ENCODE assay signal across 1 cellular context in the genomic region with DNA sequence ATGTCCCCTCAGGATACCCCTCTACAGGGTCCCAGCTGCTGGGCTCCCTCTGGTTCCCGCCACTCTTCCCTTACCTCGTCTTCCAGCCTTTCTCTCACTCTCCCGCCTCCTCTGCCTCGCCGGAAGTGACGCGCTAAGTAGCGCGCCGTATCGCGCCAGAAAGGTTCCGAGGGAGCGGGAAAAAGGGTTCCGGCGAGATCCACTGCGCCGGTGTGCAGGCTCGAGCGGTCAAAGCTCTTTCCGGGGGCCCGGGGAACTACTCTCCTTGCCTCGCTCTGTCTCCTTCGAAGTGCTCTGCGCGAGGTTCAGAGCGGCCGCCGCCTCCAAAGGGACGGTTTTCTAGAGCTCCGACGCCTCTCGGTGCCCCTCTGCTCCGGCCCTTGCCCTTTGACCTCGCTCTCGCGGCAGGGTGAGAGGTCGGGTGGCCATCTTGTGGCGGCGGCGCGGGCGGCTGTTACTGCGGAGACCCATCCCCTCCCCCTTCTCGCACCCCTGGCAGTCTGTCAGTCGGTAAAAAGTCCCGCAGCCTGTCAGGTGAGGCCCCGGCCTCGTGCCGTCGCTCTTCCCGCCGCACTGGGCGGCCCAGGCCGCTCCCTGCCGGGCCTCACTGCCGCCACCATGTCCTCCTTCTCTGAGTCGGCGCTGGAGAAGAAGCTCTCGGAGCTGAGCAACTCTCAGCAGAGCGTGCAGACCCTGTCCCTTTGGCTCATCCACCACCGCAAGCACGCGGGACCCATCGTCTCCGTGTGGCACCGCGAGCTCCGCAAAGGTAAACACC.
A peak's percentile ranks its signal among the peaks of the same experiment; 100 is the strongest.
TF ChIP-seq lines count a peak whose summit lies in the region.

A gene with protein sequence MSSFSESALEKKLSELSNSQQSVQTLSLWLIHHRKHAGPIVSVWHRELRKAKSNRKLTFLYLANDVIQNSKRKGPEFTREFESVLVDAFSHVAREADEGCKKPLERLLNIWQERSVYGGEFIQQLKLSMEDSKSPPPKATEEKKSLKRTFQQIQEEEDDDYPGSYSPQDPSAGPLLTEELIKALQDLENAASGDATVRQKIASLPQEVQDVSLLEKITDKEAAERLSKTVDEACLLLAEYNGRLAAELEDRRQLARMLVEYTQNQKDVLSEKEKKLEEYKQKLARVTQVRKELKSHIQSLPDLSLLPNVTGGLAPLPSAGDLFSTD (plus strand): TSS at position 417 of the 778 bp plus-strand sequence. CDS start 202 bp downstream, at position 619.
Gene TTI1 (minus strand): TSS at position 127 of the 778 bp plus-strand sequence. CDS start 19,640 bp downstream, outside the sequence.

TF ChIP-seq in HepG2, 621 proteins besides CTCF, POLR2A, EP300 and RAD21 (continued from another document and continues in another):
- TF ChIP-seq RBM39 (IDR thresholded peaks at IDR 0.05; ENCODE audit: low read depth, low read length, poor library complexity, severe bottlenecking) (peak; percentile 96), MEIS2 (CRISPR knock-in tag; IDR thresholded peaks at IDR 0.05) (peak; percentile 38; the same call in 1 of the 2 replicates), NFKB2 (CRISPR knock-in tag; IDR thresholded peaks at IDR 0.05; ENCODE audit: borderline replicate concordance) (peak; percentile 91), ZNF354B (CRISPR knock-in tag; IDR thresholded peaks at IDR 0.05) (no peak; the same call in 1 of the 2 replicates), ZBTB3 (CRISPR knock-in tag; IDR thresholded peaks at IDR 0.05; ENCODE audit: borderline replicate concordance, low read depth) (peak; percentile 94), MNT (IDR thresholded peaks at IDR 0.05) (no peak; the same call in 1 of the 2 replicates), ZNF350 (CRISPR knock-in tag; IDR thresholded peaks at IDR 0.05; ENCODE audit: borderline replicate concordance, low read depth) (peak; percentile 88; the same call in 1 of the 2 replicates), ZMYM4 (CRISPR knock-in tag; IDR thresholded peaks at IDR 0.05) (peak; percentile 95), ZNF614 (CRISPR knock-in tag; IDR thresholded peaks at IDR 0.05; ENCODE audit: borderline replicate concordance) (peak; percentile 64; the same call in 1 of the 2 replicates), MED1 (CRISPR knock-in tag; IDR thresholded peaks at IDR 0.05) (peak; percentile 85), ZNF274 (CRISPR knock-in tag; IDR thresholded peaks at IDR 0.05) (peak; percentile 97), CBX1 (IDR thresholded peaks at IDR 0.05; ENCODE audit: low read depth) (no peak), ZNF790 (CRISPR knock-in tag; IDR thresholded peaks at IDR 0.05; ENCODE audit: borderline replicate concordance) (peak; percentile 87; the same call in 1 of the 2 replicates), ZNF574 (CRISPR knock-in tag; IDR thresholded peaks at IDR 0.05) (peak; percentile 97), TEAD2 (CRISPR knock-in tag; IDR thresholded peaks at IDR 0.05) (peak; percentile 85), ZNF12 (CRISPR knock-in tag; IDR thresholded peaks at IDR 0.05) (peak; percentile 62; the same call in 1 of the 2 replicates), ZSCAN31 (CRISPR knock-in tag; IDR thresholded peaks at IDR 0.05; ENCODE audit: low read depth) (peak; percentile 91), FUBP1 (CRISPR knock-in tag; IDR thresholded peaks at IDR 0.05; ENCODE audit: borderline replicate concordance) (0 out of 2 replicates have a peak, but pooled peaks have one; percentile 18), ZNF746 (CRISPR knock-in tag; IDR thresholded peaks at IDR 0.05) (peak; percentile 78), BHLHE40 (IDR thresholded peaks at IDR 0.05; ENCODE audit: low read length) (no peak; the same call in 1 of the 2 replicates), HOXA9 (CRISPR knock-in tag; IDR thresholded peaks at IDR 0.05; ENCODE audit: borderline replicate concordance) (peak; percentile 89; the same call in 1 of the 2 replicates), SP5 (CRISPR knock-in tag; IDR thresholded peaks at IDR 0.05; ENCODE audit: borderline replicate concordance, low read depth) (peak; percentile 56; the same call in 1 of the 2 replicates), MED8 (CRISPR knock-in tag; IDR thresholded peaks at IDR 0.05; ENCODE audit: insufficient replicate concordance) (peak; percentile 96), KDM5B (CRISPR knock-in tag; IDR thresholded peaks at IDR 0.05; ENCODE audit: borderline replicate concordance) (peak; percentile 94), ZNF552 (CRISPR knock-in tag; IDR thresholded peaks at IDR 0.05; ENCODE audit: borderline replicate concordance) (peak; percentile 63), ZFP90 (CRISPR knock-in tag; IDR thresholded peaks at IDR 0.05; ENCODE audit: borderline replicate concordance) (peak; percentile 77; the same call in 1 of the 2 replicates), ZNF737 (CRISPR knock-in tag; IDR thresholded peaks at IDR 0.05; ENCODE audit: borderline replicate concordance) (peak; percentile 92), ATF7 (IDR thresholded peaks at IDR 0.05) (no peak), ATF7 (CRISPR knock-in tag; IDR thresholded peaks at IDR 0.05) (peak; percentile 68), ZNF841 (CRISPR knock-in tag; IDR thresholded peaks at IDR 0.05; ENCODE audit: borderline replicate concordance) (0 out of 2 replicates have a peak, but pooled peaks have one; percentile 53), RNF2 (conservative IDR thresholded peaks at IDR 0.05; ENCODE audit: low read depth) (peak; percentile 92), RNF219 (CRISPR knock-in tag; IDR thresholded peaks at IDR 0.05) (peak; percentile 88; the same call in 1 of the 2 replicates), ZNF251 (CRISPR knock-in tag; IDR thresholded peaks at IDR 0.05) (peak; percentile 57; the same call in 1 of the 2 replicates), GZF1 (CRISPR knock-in tag; IDR thresholded peaks at IDR 0.05) (peak; percentile 32; the same call in 1 of the 2 replicates), JUND (CRISPR knock-in tag; IDR thresholded peaks at IDR 0.05) (peak; percentile 13; the same call in 1 of the 2 replicates), ZFY (CRISPR knock-in tag; IDR thresholded peaks at IDR 0.05) (peak; percentile 90), ZNF282 (IDR thresholded peaks at IDR 0.05; ENCODE audit: partially characterized antibody) (no peak), SNAPC2 (CRISPR knock-in tag; IDR thresholded peaks at IDR 0.05) (peak; percentile 90), KAT8 (CRISPR knock-in tag; IDR thresholded peaks at IDR 0.05) (peak; percentile 99), BORCS8-MEF2B (CRISPR knock-in tag; IDR thresholded peaks at IDR 0.05) (peak; percentile 92; the same call in 1 of the 2 replicates), TFE3 (CRISPR knock-in tag; IDR thresholded peaks at IDR 0.05) (peak; percentile 73), RFX3 (CRISPR knock-in tag; IDR thresholded peaks at IDR 0.05) (peak; percentile 53; the same call in 1 of the 2 replicates), ZNF557 (CRISPR knock-in tag; IDR thresholded peaks at IDR 0.05) (peak; percentile 89; the same call in 1 of the 2 replicates), FLYWCH1 (CRISPR knock-in tag; IDR thresholded peaks at IDR 0.05) (peak; percentile 91; the same call in 1 of the 2 replicates)
- TF ChIP-seq, protein P1, sequence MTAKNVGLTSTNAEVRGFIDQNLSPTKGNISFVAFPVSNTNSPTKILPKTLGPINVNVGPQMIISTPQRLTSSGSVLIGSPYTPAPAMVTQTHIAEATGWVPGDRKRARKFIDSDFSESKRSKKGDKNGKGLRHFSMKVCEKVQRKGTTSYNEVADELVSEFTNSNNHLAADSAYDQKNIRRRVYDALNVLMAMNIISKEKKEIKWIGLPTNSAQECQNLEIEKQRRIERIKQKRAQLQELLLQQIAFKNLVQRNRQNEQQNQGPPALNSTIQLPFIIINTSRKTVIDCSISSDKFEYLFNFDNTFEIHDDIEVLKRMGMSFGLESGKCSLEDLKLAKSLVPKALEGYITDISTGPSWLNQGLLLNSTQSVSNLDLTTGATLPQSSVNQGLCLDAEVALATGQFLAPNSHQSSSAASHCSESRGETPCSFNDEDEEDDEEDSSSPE (CRISPR knock-in tag; IDR thresholded peaks at IDR 0.05), result peak; percentile 99
- TF ChIP-seq, protein P2, sequence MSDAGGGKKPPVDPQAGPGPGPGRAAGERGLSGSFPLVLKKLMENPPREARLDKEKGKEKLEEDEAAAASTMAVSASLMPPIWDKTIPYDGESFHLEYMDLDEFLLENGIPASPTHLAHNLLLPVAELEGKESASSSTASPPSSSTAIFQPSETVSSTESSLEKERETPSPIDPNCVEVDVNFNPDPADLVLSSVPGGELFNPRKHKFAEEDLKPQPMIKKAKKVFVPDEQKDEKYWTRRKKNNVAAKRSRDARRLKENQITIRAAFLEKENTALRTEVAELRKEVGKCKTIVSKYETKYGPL (CRISPR knock-in tag; IDR thresholded peaks at IDR 0.05), result no peak
- TF ChIP-seq, protein P3, sequence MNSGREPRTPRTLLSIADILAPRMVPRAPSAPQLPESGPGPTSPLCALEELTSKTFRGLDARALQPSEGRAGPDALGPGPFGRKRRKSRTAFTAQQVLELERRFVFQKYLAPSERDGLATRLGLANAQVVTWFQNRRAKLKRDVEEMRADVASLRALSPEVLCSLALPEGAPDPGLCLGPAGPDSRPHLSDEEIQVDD (CRISPR knock-in tag; IDR thresholded peaks at IDR 0.05; ENCODE audit: borderline replicate concordance), result no peak
